In the genomic region with DNA sequence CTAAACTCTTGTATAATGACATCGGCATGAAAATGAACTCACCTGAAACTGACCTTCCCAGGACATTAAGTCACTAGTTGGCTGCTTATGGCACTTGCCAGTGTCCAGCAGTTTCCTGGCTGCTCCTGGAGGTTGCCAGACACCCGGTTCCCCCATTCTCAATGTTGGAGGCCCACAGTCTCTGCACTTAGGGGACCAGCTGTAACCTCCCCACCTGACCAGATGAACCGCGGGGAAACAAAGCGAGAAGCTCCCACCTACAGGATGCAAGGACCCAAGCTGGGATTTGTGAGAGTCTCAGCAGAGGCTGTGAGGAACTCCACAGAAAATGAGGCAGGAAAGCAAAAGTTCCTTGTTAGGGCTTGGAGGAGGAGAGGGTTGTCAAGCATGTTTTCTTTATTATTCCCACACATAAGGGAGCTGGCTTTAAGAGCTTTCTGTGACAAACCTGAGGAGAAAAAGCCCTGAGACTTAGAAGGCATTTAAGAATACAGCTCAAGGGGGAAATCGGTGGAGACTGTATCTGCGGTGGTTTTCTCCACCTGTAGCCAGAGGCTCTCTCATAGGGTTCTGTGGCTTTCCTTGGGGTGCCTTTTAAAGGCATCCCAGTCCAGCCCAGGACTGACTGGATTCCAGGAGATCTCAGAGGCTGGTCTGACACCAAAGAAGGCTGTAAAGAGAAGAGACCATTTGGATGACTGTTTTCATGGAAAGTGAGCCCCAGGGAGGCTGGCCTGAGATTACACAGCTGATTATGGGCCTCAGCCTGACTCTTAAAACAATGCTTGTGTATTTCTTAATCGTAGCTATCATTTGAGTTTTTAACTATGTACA, we compare ENCODE assay signal across 1 cellular context.
TF ChIP-seq lines count a peak whose summit lies in the region.

No MANE protein-coding gene starts in this region.

TF ChIP-seq in SK-N-SH, 30 proteins besides CTCF, POLR2A, EP300 and RAD21 (continued from another document):
- TF ChIP-seq, protein P1, sequence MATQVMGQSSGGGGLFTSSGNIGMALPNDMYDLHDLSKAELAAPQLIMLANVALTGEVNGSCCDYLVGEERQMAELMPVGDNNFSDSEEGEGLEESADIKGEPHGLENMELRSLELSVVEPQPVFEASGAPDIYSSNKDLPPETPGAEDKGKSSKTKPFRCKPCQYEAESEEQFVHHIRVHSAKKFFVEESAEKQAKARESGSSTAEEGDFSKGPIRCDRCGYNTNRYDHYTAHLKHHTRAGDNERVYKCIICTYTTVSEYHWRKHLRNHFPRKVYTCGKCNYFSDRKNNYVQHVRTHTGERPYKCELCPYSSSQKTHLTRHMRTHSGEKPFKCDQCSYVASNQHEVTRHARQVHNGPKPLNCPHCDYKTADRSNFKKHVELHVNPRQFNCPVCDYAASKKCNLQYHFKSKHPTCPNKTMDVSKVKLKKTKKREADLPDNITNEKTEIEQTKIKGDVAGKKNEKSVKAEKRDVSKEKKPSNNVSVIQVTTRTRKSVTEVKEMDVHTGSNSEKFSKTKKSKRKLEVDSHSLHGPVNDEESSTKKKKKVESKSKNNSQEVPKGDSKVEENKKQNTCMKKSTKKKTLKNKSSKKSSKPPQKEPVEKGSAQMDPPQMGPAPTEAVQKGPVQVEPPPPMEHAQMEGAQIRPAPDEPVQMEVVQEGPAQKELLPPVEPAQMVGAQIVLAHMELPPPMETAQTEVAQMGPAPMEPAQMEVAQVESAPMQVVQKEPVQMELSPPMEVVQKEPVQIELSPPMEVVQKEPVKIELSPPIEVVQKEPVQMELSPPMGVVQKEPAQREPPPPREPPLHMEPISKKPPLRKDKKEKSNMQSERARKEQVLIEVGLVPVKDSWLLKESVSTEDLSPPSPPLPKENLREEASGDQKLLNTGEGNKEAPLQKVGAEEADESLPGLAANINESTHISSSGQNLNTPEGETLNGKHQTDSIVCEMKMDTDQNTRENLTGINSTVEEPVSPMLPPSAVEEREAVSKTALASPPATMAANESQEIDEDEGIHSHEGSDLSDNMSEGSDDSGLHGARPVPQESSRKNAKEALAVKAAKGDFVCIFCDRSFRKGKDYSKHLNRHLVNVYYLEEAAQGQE (IDR thresholded peaks at IDR 0.05; ENCODE audit: low read depth, low read length) = no peak
- TF ChIP-seq POLR2AphosphoS5 (IDR thresholded peaks at IDR 0.05; ENCODE audit: low read depth, low read length) (peak; percentile 5), RXRA (IDR thresholded peaks at IDR 0.05; ENCODE audit: borderline replicate concordance, low read depth) (no peak), TEAD4 (IDR thresholded peaks at IDR 0.05; ENCODE audit: borderline replicate concordance, insufficient read depth) (no peak), NRF1 (IDR thresholded peaks at IDR 0.05; ENCODE audit: low read depth, low read length) (no peak), YY1 (IDR thresholded peaks at IDR 0.05; ENCODE audit: low read depth) (no peak), CHD2 (IDR thresholded peaks at IDR 0.05; ENCODE audit: low read length, partially characterized antibody) (no peak), TAF1 (IDR thresholded peaks at IDR 0.05; ENCODE audit: borderline replicate concordance, low read depth, low read length) (0 out of 2 replicates have a peak, but pooled peaks have one; percentile 18), GATA2 (CRISPR knock-in tag; IDR thresholded peaks at IDR 0.05) (no peak), SIN3A (IDR thresholded peaks at IDR 0.05; ENCODE audit: borderline replicate concordance, low read depth, low read length) (0 out of 2 replicates have a peak, but pooled peaks have one; percentile 7)
- TF ChIP-seq, protein P2, sequence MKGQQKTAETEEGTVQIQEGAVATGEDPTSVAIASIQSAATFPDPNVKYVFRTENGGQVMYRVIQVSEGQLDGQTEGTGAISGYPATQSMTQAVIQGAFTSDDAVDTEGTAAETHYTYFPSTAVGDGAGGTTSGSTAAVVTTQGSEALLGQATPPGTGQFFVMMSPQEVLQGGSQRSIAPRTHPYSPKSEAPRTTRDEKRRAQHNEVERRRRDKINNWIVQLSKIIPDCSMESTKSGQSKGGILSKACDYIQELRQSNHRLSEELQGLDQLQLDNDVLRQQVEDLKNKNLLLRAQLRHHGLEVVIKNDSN (IDR thresholded peaks at IDR 0.05; ENCODE audit: borderline replicate concordance, low read depth) = no peak
